In genomic region chr13:95787356-95788099, GRCh38 we compare ENCODE assay signal across 15 cellular contexts.
"Had no signal": no experiment of that assay in that cellular context is flagged by ENCODE, and none has a peak within 500 bp of the region (broad histone marks: within the 10 kb centered on the region; RNA-seq: fewer than 3 reads in every experiment).

No MANE protein-coding gene starts in this region.

- H3K4me1 ChIP-seq: thyroid gland, uterus had no signal

- FAIRE-seq: astrocyte had no signal

- H3K27ac ChIP-seq: epithelial cell of prostate, thyroid gland, uterus had no signal

- H3K36me3 ChIP-seq: uterus had no signal

- H3K4me2 ChIP-seq: smooth muscle cell had no signal

- H3K27me3 ChIP-seq: thyroid gland, uterus had no signal

- H3K9me3 ChIP-seq: thyroid gland, uterus had no signal

- ATAC-seq: activated CD8-positive, alpha-beta T cell treated with anti-CD3 and anti-CD28 coated beads, Interleukin-2, amount 10 ng/mL, durations not matched to agents 7 days and 5 days; WTC11 had no signal

- H3K4me3 ChIP-seq: smooth muscle cell, thyroid gland, uterus had no signal

- DNase-seq: activated CD4-positive, alpha-beta T cell treated with anti-CD3 and anti-CD28 coated beads for 48 hours; activated CD8-positive, alpha-beta T cell treated with anti-CD3 and anti-CD28 coated beads, Interleukin-2, amount 10 ng/mL, durations not matched to agents 7 days and 5 days; activated naive CD4-positive, alpha-beta T cell; caudate nucleus; effector memory CD4-positive, alpha-beta T cell; hypothalamus; nephron progenitor cell; retina; T-helper 1 cell; thyroid gland; uterus had no signal
